8 cellular contexts compared by ENCODE assay signal in genomic region chr14:52067873-52068740, GRCh38. TPM values are rescaled to one million over a fixed set of nuclear protein-coding genes. Genes with fewer than 3 reads are reported as not detected.
DNase-seq lines count a peak whose midpoint lies in the region; ATAC-seq and TF ChIP-seq lines count a peak whose summit lies in the region.

No MANE protein-coding gene starts in this region.

- ATAC-seq in left lung (peak; percentile 46), GM21717 (IDR thresholded peaks at IDR 0.05; ENCODE audit: unreplicated experiment) (no peak), HG02763 (IDR thresholded peaks at IDR 0.05; ENCODE audit: unreplicated experiment) (no peak)

- H3K9me3 ChIP-seq in mammary epithelial cell (replicated peaks; ENCODE audit: insufficient read depth, low read length): no peaks in the 10 kb centered on the region
- no peaks in the 10 kb centered on the region for H3K9me3 ChIP-seq in left lung
- no peaks in the 10 kb centered on the region for H3K9me3 ChIP-seq in suprapubic skin

- H3K4me1 Mint-ChIP-seq in Calu3 (ENCODE audit: low read depth, unreplicated experiment): no peaks in the 10 kb centered on the region

- H3K4me3 ChIP-seq in mammary epithelial cell (replicated peaks in 1 of 3; ENCODE audit: insufficient read depth in 1 of 3, low read depth in 2 of 3, low read length in 3 of 3) (peak overlapping the region; percentile 42 to 69 (median 68)), left lung (peak overlapping the region; percentile 46 to 50), suprapubic skin (peak overlapping the region; percentile 50)

- intact Hi-C loops in Calu3 (cut with micrococcal nuclease; ENCODE audit: unreplicated experiment): no loop called here
- intact Hi-C loops in mammary epithelial cell (cut with micrococcal nuclease): no loop called here
- intact Hi-C loops in left lung (cut with DNase I): loop anchor here in 1 of 2 donors (10.0 kb wide), 1 partner anchor 63 kb away; no protein-coding TSS in a partner anchor

- H3K4me3 Mint-ChIP-seq in Calu3 (ENCODE audit: low read depth, unreplicated experiment): peak overlapping the region; percentile 64

- 8% methylated on average over 25 of the region's 56 CpGs for WGBS in mammary epithelial cell (ENCODE audit: low coverage, missing lambda C conversion rate)
- WGBS in suprapubic skin: 11% methylated on average over 52 of the region's 56 CpGs

- H3K27ac ChIP-seq in mammary epithelial cell (ENCODE audit: insufficient read depth, low read depth, low read length) (peak overlapping the region; percentile 31), left lung (peak overlapping the region; percentile 39 to 57), suprapubic skin (peak overlapping the region; percentile 2)

- CTCF ChIA-PET in Calu3 (lab: Charles Lee): no interaction called here
- CTCF ChIA-PET in mammary epithelial cell (lab: Charles Lee; ENCODE audit: low non-redundant PET): no interaction called here

- TF ChIP-seq POLR2A in suprapubic skin (IDR thresholded peaks at IDR 0.05): no peak

- H4K20me1 ChIP-seq in mammary epithelial cell (ENCODE audit: insufficient read depth, low read length): no peaks in the 10 kb centered on the region

- dilution Hi-C loops in mammary epithelial cell (cut with HindIII; ENCODE audit: low sequenced_read_pairs): no loop called here

- H3K9ac ChIP-seq in mammary epithelial cell (ENCODE audit: insufficient read depth, low read length): peak overlapping the region; percentile 10

- H3K9me3 Mint-ChIP-seq in Calu3 (ENCODE audit: low read depth, unreplicated experiment): no peaks in the 10 kb centered on the region

- DNase-seq in Calu3 (peak; percentile 14), NCI-H1092 (lab: John Stamatoyannopoulos, UW) (peak; percentile 33), mammary epithelial cell (no peak), left lung (peak; percentile 41 to 75), suprapubic skin (ENCODE audit: low spot score in 2 of 2) (peak in 1 of 2 donors; percentile 74), NCI-H128 (lab: John Stamatoyannopoulos, UW; ENCODE audit: unreplicated experiment) (no peak)

- H3K79me2 ChIP-seq in mammary epithelial cell (ENCODE audit: insufficient read depth, low read length): peaks cover 4% of the 10 kb centered on the region

- H3K4me1 ChIP-seq in mammary epithelial cell (ENCODE audit: insufficient read depth, low read length) (peaks cover 15% of the 10 kb centered on the region), left lung (peaks cover 4 to 26% of the 10 kb centered on the region in 2 donors), suprapubic skin (peaks cover 27% of the 10 kb centered on the region)

- no peak overlapping the region for H3K27ac Mint-ChIP-seq in Calu3 (ENCODE audit: unreplicated experiment)

- H3K36me3 Mint-ChIP-seq in Calu3 (ENCODE audit: insufficient read depth, unreplicated experiment): no peaks in the 10 kb centered on the region

- no peaks in the 10 kb centered on the region for H3K36me3 ChIP-seq in mammary epithelial cell (ENCODE audit: insufficient read depth, low read length)
- H3K36me3 ChIP-seq in left lung: no peaks in the 10 kb centered on the region
- H3K36me3 ChIP-seq in suprapubic skin: no peaks in the 10 kb centered on the region

- BruUV-seq in Calu3 (replicated peaks; lab: Mats Ljungman, UMichigan) (no TSS peak), mammary epithelial cell (replicated peaks; lab: Mats Ljungman, UMichigan) (no TSS peak)

- peak overlapping the region; percentile 92 for H3K4me2 ChIP-seq in mammary epithelial cell (ENCODE audit: insufficient read depth, low read depth, low read length)

- H2AFZ ChIP-seq in mammary epithelial cell (ENCODE audit: low read depth, low read length): peak overlapping the region; percentile 93

- TF ChIP-seq EP300 in suprapubic skin (IDR thresholded peaks at IDR 0.05): no peak

- H3K27me3 ChIP-seq in mammary epithelial cell (ENCODE audit: insufficient read depth, low read length) (no peaks in the 10 kb centered on the region), left lung (peaks cover 29 to 63% of the 10 kb centered on the region in 2 donors), suprapubic skin (peaks cover 43% of the 10 kb centered on the region)

- no peak for TF ChIP-seq CTCF in Calu3 (IDR thresholded peaks at IDR 0.05; ENCODE audit: unreplicated experiment)
- no peak for TF ChIP-seq CTCF in mammary epithelial cell (conservative IDR thresholded peaks at IDR 0.05 in 1 of 2, IDR thresholded peaks at IDR 0.05 in 1 of 2; ENCODE audit: extremely low read depth in 1 of 2, insufficient read depth in 1 of 2, low read depth in 1 of 2, low read length in 2 of 2)
- TF ChIP-seq CTCF in left lung (IDR thresholded peaks at IDR 0.05): no peak
- TF ChIP-seq CTCF in suprapubic skin (IDR thresholded peaks at IDR 0.05): no peak

- in situ Hi-C loops in mammary epithelial cell (cut with MboI; ENCODE audit: low sequenced_read_pairs in 2 of 2): no loop called here

- peaks cover 74% of the 10 kb centered on the region for H3K27me3 Mint-ChIP-seq in Calu3 (ENCODE audit: unreplicated experiment)

RNA-seq across cellular contexts. Expression of gene NID2, which starts 0.8 kb away (rescaled TPM):
- total RNA-seq in Calu3 (2022) (not detected in 2 replicates), mammary epithelial cell (10 to 100 TPM in 1 of 2 donors, 1 to 10 TPM in 1; 4.8 to 17.2 TPM), left lung (10 to 100 TPM; 25.0 to 30.7 TPM), suprapubic skin (1 to 10 TPM; 1.0 to 4.3 (median 2.6) TPM)
- polyA plus RNA-seq in mammary epithelial cell: 20.6 TPM
- 36.6 TPM for polyA minus RNA-seq in mammary epithelial cell

Comparison
In these comparisons a context has a peak if more than half of its experiments do, and no peak if none do; other contexts are left out.
1. DNase-seq: peak in Calu3 (single experiment), NCI-H1092 (single experiment) and left lung (2 of 2); none in mammary epithelial cell (single experiment) and NCI-H128 (single experiment).
2. Peak in every context shown above with its lines, with median percentiles within 50 percentile points of each other: H3K27ac ChIP-seq and H3K4me3 ChIP-seq.